ENCODE assay signal across 12 cellular contexts in the genomic region with DNA sequence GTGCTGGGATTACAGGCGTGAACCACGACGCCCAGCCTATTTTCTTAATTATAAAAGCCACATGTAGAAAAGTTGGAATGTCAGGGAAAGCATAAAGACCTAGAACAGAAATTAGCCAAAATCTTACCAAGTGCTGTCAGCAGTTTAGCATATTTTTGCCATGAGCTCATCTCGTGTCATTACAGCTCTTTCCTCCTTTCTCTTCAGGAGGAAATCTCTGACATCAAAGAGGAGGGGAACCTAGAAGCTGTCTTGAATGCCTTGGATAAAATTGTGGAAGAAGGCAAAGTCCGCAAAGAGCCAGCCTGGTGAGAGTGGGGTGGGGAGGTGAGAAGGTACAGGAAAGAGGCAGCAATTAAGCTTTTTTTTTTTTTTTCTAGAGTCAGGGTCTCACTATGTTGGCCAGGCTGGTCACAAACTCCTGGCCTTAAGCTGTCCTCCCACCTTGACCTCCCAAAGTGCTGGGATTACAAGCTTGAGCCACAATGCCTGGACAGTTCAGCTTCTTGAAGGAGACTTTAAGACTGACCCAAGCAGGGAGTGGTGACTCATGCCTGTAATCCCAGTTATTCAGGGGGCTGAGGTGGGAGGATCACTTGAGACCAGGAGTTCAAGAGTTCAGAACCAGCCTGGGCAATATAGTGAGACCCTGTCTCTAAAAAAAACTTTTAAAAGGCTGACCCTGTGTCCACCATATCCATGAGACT. TPM values are rescaled to one million over a fixed set of nuclear protein-coding genes. Genes with fewer than 3 reads are reported as not detected.
DNase-seq lines count a peak whose midpoint lies in the region; ATAC-seq and TF ChIP-seq lines count a peak whose summit lies in the region.
"Had no signal": no experiment of that assay in that cellular context is flagged by ENCODE, and none has a peak within 500 bp of the region (broad histone marks: within the 10 kb centered on the region; RNA-seq: fewer than 3 reads in every experiment).

No MANE protein-coding gene starts in this region.

- intact Hi-C loops in IMR-90 (cut with micrococcal nuclease), result no loop called here

- H2AK9ac ChIP-seq in IMR-90 (replicated peaks; ENCODE audit: low read depth, low read length, poor library complexity), result peak overlapping the region; percentile 21

- peak overlapping the region; percentile 69 for H4K91ac ChIP-seq in IMR-90 (ENCODE audit: insufficient read depth, low read depth, low read length)

- peaks cover 29% of the 10 kb centered on the region for H3K36me3 ChIP-seq in IMR-90 (ENCODE audit: control insufficient read depth, insufficient read depth, low read length)
- H3K36me3 ChIP-seq in mesodermal cell (ENCODE audit: control insufficient read depth, insufficient read depth, low read length), result peaks cover 38% of the 10 kb centered on the region

- TF ChIP-seq CTCF in AG09309 (IDR thresholded peaks at IDR 0.05; ENCODE audit: control insufficient read depth, insufficient read depth, low read depth, low read length, missing control alignments) (no peak), IMR-90 (conservative IDR thresholded peaks at IDR 0.05; ENCODE audit: low read depth, low read length) (no peak), cardiac fibroblast (IDR thresholded peaks at IDR 0.05; ENCODE audit: low read depth, low read length) (no peak)

- peak overlapping the region; percentile 70; the same call in 1 of the 2 replicates for H3K14ac ChIP-seq in IMR-90 (replicated peaks; ENCODE audit: low read depth, low read length)

- peak overlapping the region; percentile 9; the same call in 1 of the 2 replicates for H4K5ac ChIP-seq in IMR-90 (ENCODE audit: low read depth, low read length)

- H3K23ac ChIP-seq in IMR-90 (ENCODE audit: low read depth, low read length), result peak overlapping the region; percentile 43; the same call in 1 of the 2 replicates

- H2BK5ac ChIP-seq in IMR-90 (ENCODE audit: low read depth, low read length, poor library complexity, severe bottlenecking), result peak overlapping the region; percentile 77

- H4K20me1 ChIP-seq in IMR-90 (ENCODE audit: insufficient read depth, low read length), result peaks cover 7% of the 10 kb centered on the region; the same call in 1 of the 2 replicates

- H3K27me3 ChIP-seq in IMR-90 (ENCODE audit: control insufficient read depth, insufficient read depth, low read length), result no peaks in the 10 kb centered on the region
- H3K27me3 ChIP-seq: Peyer's patch had no signal

- H3K79me1 ChIP-seq in IMR-90 (ENCODE audit: low read depth in 1 of 2, low read length in 2 of 2), result peaks cover 8 to 20% of the 10 kb centered on the region in 2 experiments

- POLR2A ChIA-PET in IMR-90 (lab: Charles Lee; ENCODE audit: unreplicated experiment), result interaction anchor here (0.6 kb wide), 3 partner anchors 13 to 225 kb away, joined by 5 to 15 read pairs (median 5); no protein-coding TSS in a partner anchor

- peak overlapping the region; percentile 88; the same call in 1 of the 2 replicates for H2AK5ac ChIP-seq in IMR-90 (ENCODE audit: low read depth, low read length)

- H3K18ac ChIP-seq in IMR-90 (ENCODE audit: low read depth, low read length), result peak overlapping the region; percentile 72; the same call in 1 of the 2 replicates

- H3K9me1 ChIP-seq in IMR-90 (ENCODE audit: insufficient read depth, low read length), result peaks cover 15% of the 10 kb centered on the region

- H3K4me2 ChIP-seq in IMR-90 (ENCODE audit: low read depth, low read length), result peak overlapping the region; percentile 9; the same call in 1 of the 2 replicates

- no peak for TF ChIP-seq RAD21 in IMR-90 (IDR thresholded peaks at IDR 0.05; ENCODE audit: low read length)

- ATAC-seq in IMR-90 (ENCODE audit: low read depth) (peak; percentile 88), HG03280 (IDR thresholded peaks at IDR 0.05; ENCODE audit: unreplicated experiment) (no peak), GM21786 (IDR thresholded peaks at IDR 0.05; ENCODE audit: unreplicated experiment) (no peak), HG02610 (IDR thresholded peaks at IDR 0.05; ENCODE audit: unreplicated experiment) (no peak)

- peak overlapping the region; percentile 43 for H2AFZ ChIP-seq in IMR-90 (replicated peaks; ENCODE audit: low read length, poor library complexity)

- peak overlapping the region; percentile 78 for H2BK120ac ChIP-seq in IMR-90 (ENCODE audit: low read depth, low read length)

- dilution Hi-C loops in IMR-90 (cut with HindIII; ENCODE audit: low sequenced_read_pairs, unreplicated experiment), result no loop called here

- no peaks in the 10 kb centered on the region for H3K9me3 ChIP-seq in IMR-90 (ENCODE audit: control insufficient read depth, insufficient read depth, low read length)
- H3K9me3 ChIP-seq in mesodermal cell (ENCODE audit: control insufficient read depth, low read length), result no peaks in the 10 kb centered on the region
- H3K9me3 ChIP-seq: Peyer's patch had no signal

- CTCF ChIA-PET in IMR-90 (lab: Yijun Ruan, JAX), result interaction anchor here (0.6 to 1.3 kb wide), 6 partner anchors 8 to 285 kb away, joined by 4 to 6 read pairs (median 6); no protein-coding TSS in a partner anchor

- H4K8ac ChIP-seq in IMR-90 (ENCODE audit: low read depth in 2 of 2, low read length in 2 of 2), result peak overlapping the region; percentile 68 to 76

- H3K27ac ChIP-seq in IMR-90 (ENCODE audit: insufficient read depth, low read length) (peak overlapping the region; percentile 76), mesodermal cell (ENCODE audit: low read depth, low read length, severe bottlenecking) (peak overlapping the region; percentile 85)
- H3K27ac ChIP-seq: Peyer's patch, WERI-Rb-1 had no signal

- no TSS peak for BruUV-seq in IMR-90 (replicated peaks; lab: Mats Ljungman, UMichigan)

- TF ChIP-seq POLR2A in IMR-90 (IDR thresholded peaks at IDR 0.05; ENCODE audit: low read depth, low read length), result no peak

- H3K4me3 ChIP-seq in AG09309 (ENCODE audit: control insufficient read depth, low read depth, low read length) (no peak overlapping the region), IMR-90 (ENCODE audit: insufficient read depth, low read depth, low read length) (no peak overlapping the region), cardiac fibroblast (replicated peaks in 1 of 2; ENCODE audit: low read depth in 2 of 2, low read length in 2 of 2) (no peak overlapping the region), mesodermal cell (ENCODE audit: extremely low read depth, insufficient read depth, low read length, poor library complexity, severe bottlenecking) (no peak overlapping the region)
- H3K4me3 ChIP-seq: Peyer's patch had no signal

- H2BK15ac ChIP-seq in IMR-90 (ENCODE audit: low read depth, low read length), result peak overlapping the region; percentile 100; the same call in 2 of the 3 replicates

- H2BK20ac ChIP-seq in IMR-90 (ENCODE audit: low read depth, low read length), result peak overlapping the region; percentile 64; the same call in 1 of the 2 replicates

- H3K4me1 ChIP-seq in IMR-90 (ENCODE audit: control insufficient read depth, insufficient read depth, low read length), result peaks cover 13% of the 10 kb centered on the region
- H3K4me1 ChIP-seq in mesodermal cell (ENCODE audit: control insufficient read depth, insufficient read depth, low read length, poor library complexity, severe bottlenecking), result peaks cover 14% of the 10 kb centered on the region
- H3K4me1 ChIP-seq: Peyer's patch had no signal

- peak overlapping the region; percentile 68; the same call in 1 of the 2 replicates for H3K56ac ChIP-seq in IMR-90 (ENCODE audit: extremely low read depth, insufficient read depth, low read length)

- peak overlapping the region; percentile 39 for H3K9ac ChIP-seq in IMR-90 (ENCODE audit: low read depth, low read length)

- in situ Hi-C loops in IMR-90 (cut with MboI; ENCODE audit: low sequenced_read_pairs), result no loop called here

- WGBS in IMR-90 (ENCODE audit: extremely low coverage in 2 of 2, insufficient read length in 1 of 2), 2 experiments, result no CpG with 5 or more reads among the region's 5 CpGs
- 83 to 85% methylated on average over 4 to 5 of the region's 5 CpGs for WGBS in mesodermal cell (ENCODE audit: insufficient coverage in 2 of 2), 2 experiments

- peak overlapping the region; percentile 74 for H3K4ac ChIP-seq in IMR-90 (ENCODE audit: low read depth, low read length)

- DNase-seq in AG09309 (ENCODE audit: low read depth), result peak; percentile 37
- DNase-seq in IMR-90, result peak; percentile 88
- DNase-seq in cardiac fibroblast (ENCODE audit: low read depth in 2 of 2), result peak; percentile 82 to 85
- DNase-seq in hippocampal formation (lab: John Stamatoyannopoulos, UW), result no peak
- DNase-seq: head of caudate nucleus, NCI-H2171 treated with DMSO at 0.1 percent for 48 hours, Peyer's patch, WERI-Rb-1 had no signal

TF ChIP-seq in IMR-90, 13 proteins besides CTCF, POLR2A, EP300 and RAD21 (continues in another document):
- TF ChIP-seq MXI1 (IDR thresholded peaks at IDR 0.05; ENCODE audit: borderline replicate concordance, low read depth, low read length), result no peak

RNA-seq across cellular contexts. Expression of gene BGLAP, which starts 8.4 kb away (rescaled TPM):
- not detected in 2 replicates for total RNA-seq in IMR-90 (2012; rRNA removed)
- polyA plus RNA-seq in IMR-90 (2012; rRNA removed), result 0.32 and 0.67 TPM in 2 replicates
- 0.16 TPM in 1 of 2 replicates, not detected in the other for polyA plus RNA-seq in IMR-90 (2012; cell fraction: cytosol; rRNA removed)
- 4.8 and 6.7 TPM in 2 replicates for polyA plus RNA-seq in IMR-90 (2012; cell fraction: nucleus; rRNA removed; ENCODE audit: low replicate concordance)
- polyA plus RNA-seq in mesodermal cell (2013, experiment 1 of 2), result 1.4 TPM
- 1.8 TPM for polyA plus RNA-seq in mesodermal cell (2013, experiment 2 of 2)

RNA-seq across cellular contexts. Expression of gene PAQR6, which starts 14.3 kb away (rescaled TPM):
- total RNA-seq in IMR-90 (2012; rRNA removed), result under 0.01 TPM in 1 of 2 replicates, not detected in the other
- 0.57 and 0.67 TPM in 2 replicates for polyA plus RNA-seq in IMR-90 (2012; rRNA removed)
- 0.19 and 0.32 TPM in 2 replicates for polyA plus RNA-seq in IMR-90 (2012; cell fraction: cytosol; rRNA removed)
- polyA plus RNA-seq in IMR-90 (2012; cell fraction: nucleus; rRNA removed; ENCODE audit: low replicate concordance), result 6.4 and 13.6 TPM in 2 replicates
- polyA plus RNA-seq in mesodermal cell (2013, experiment 1 of 2), result 9.0 TPM
- 8.5 TPM for polyA plus RNA-seq in mesodermal cell (2013, experiment 2 of 2)

RNA-seq across cellular contexts. Expression of gene PMF1, which starts 20.8 kb away (rescaled TPM):
- 54.8 and 62.5 TPM in 2 replicates for total RNA-seq in IMR-90 (2012; rRNA removed)
- 73.4 and 74.9 TPM in 2 replicates for polyA plus RNA-seq in IMR-90 (2012; rRNA removed)
- polyA plus RNA-seq in IMR-90 (2012; cell fraction: cytosol; rRNA removed), result 69.8 and 110 TPM in 2 replicates
- polyA plus RNA-seq in IMR-90 (2012; cell fraction: nucleus; rRNA removed; ENCODE audit: low replicate concordance), result 56.5 and 61.0 TPM in 2 replicates
- polyA plus RNA-seq in mesodermal cell (2013, experiment 1 of 2), result 70.0 TPM
- 62.8 TPM for polyA plus RNA-seq in mesodermal cell (2013, experiment 2 of 2)

RNA-seq across cellular contexts. Expression of gene SLC25A44, which starts 39.7 kb away (rescaled TPM):
- 12.7 and 12.8 TPM in 2 replicates for total RNA-seq in IMR-90 (2012; rRNA removed)
- 19.7 and 20.2 TPM in 2 replicates for polyA plus RNA-seq in IMR-90 (2012; rRNA removed)
- 10.9 and 12.2 TPM in 2 replicates for polyA plus RNA-seq in IMR-90 (2012; cell fraction: cytosol; rRNA removed)
- polyA plus RNA-seq in IMR-90 (2012; cell fraction: nucleus; rRNA removed; ENCODE audit: low replicate concordance), result 12.2 and 20.8 TPM in 2 replicates
- polyA plus RNA-seq in mesodermal cell (2013, experiment 1 of 2), result 17.8 TPM
- 14.6 TPM for polyA plus RNA-seq in mesodermal cell (2013, experiment 2 of 2)

RNA-seq across cellular contexts. Expression of gene SMG5, which starts 49.1 kb away (rescaled TPM):
- total RNA-seq in IMR-90 (2012; rRNA removed), result 33.9 and 37.3 TPM in 2 replicates
- 33.3 and 34.7 TPM in 2 replicates for polyA plus RNA-seq in IMR-90 (2012; rRNA removed)
- 22.0 and 23.5 TPM in 2 replicates for polyA plus RNA-seq in IMR-90 (2012; cell fraction: cytosol; rRNA removed)
- 75.0 and 118 TPM in 2 replicates for polyA plus RNA-seq in IMR-90 (2012; cell fraction: nucleus; rRNA removed; ENCODE audit: low replicate concordance)
- polyA plus RNA-seq in mesodermal cell (2013, experiment 1 of 2), result 68.3 TPM
- polyA plus RNA-seq in mesodermal cell (2013, experiment 2 of 2), result 56.5 TPM

Comparison
In these comparisons a context has a peak if more than half of its experiments do, and no peak if none do; other contexts are left out.
1. DNase-seq: peak in AG09309 (single experiment), IMR-90 (single experiment) and cardiac fibroblast (2 of 2); none in hippocampal formation (0 of 2).